Comparison of ENCODE assay signal across 29 cellular contexts in the genomic region with DNA sequence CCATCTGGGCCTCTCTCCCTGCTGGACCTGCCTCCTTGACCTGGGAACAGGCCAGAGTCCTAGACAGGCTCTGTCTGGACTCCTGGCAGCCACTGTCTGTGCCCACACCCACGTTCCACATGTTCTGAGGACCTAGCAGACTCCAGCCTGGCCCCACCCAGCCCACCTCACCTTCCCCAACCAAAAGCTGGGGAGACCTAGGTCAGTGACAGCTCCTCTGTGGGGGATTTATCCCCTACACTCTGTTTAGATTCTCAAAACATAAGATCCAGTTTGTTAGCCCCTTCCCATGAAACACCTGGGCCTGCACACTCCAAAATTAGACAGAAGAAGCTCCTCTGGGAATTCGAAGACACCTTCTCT. TPM values are rescaled to one million over a fixed set of nuclear protein-coding genes. Genes with fewer than 3 reads are reported as not detected.
"Had no signal": no experiment of that assay in that cellular context is flagged by ENCODE, and none has a peak within 500 bp of the region (broad histone marks: within the 10 kb centered on the region; RNA-seq: fewer than 3 reads in every experiment).

No MANE protein-coding gene starts in this region.

- H3K4me1 ChIP-seq: gastrocnemius medialis had no signal

- H3K36me3 ChIP-seq: brain microvascular endothelial cell, gastrocnemius medialis, heart right ventricle, WERI-Rb-1 had no signal

- ATAC-seq: activated CD4-positive, CD25-positive, alpha-beta regulatory T cell treated with anti-CD3 and anti-CD28 coated beads, Interleukin-2, amount 50 U/mL, for 24 hours; activated CD8-positive, alpha-beta T cell treated with anti-CD3 and anti-CD28 coated beads for 36 hours; activated T-cell treated with anti-CD3 and anti-CD28 coated beads, Interleukin-2, amount 50 U/mL, for 4 hours; activated T-helper 17 cell treated with anti-CD3 and anti-CD28 coated beads, Interleukin-2, amount 50 U/mL, for 72 hours; gastrocnemius medialis; T-helper 17 cell had no signal

- H3K36me3 Mint-ChIP-seq: activated naive CD8-positive, alpha-beta T cell had no signal

- H3K4me1 Mint-ChIP-seq: activated B cell treated with CpG ODN at 0.5 μM for 24 hours; activated T-helper 17 cell treated with anti-CD3 and anti-CD28 coated beads, Interleukin-2, amount 50 U/mL, for 72 hours; central memory CD8-positive, alpha-beta T cell had no signal

- H3K27me3 Mint-ChIP-seq: activated B cell treated with CpG ODN at 0.5 μM for 24 hours; activated CD8-positive, alpha-beta T cell treated with anti-CD3 and anti-CD28 coated beads for 36 hours; activated naive CD8-positive, alpha-beta T cell had no signal

- H3K9me3 Mint-ChIP-seq: central memory CD8-positive, alpha-beta T cell had no signal

- H3K27ac Mint-ChIP-seq: activated B cell treated with CpG ODN at 0.5 μM for 24 hours; activated CD8-positive, alpha-beta T cell treated with anti-CD3 and anti-CD28 coated beads for 36 hours; activated naive CD8-positive, alpha-beta T cell; activated T-helper 17 cell treated with anti-CD3 and anti-CD28 coated beads, Interleukin-2, amount 50 U/mL, for 72 hours; T-helper 17 cell; T-helper 2 cell treated with Interferon-gamma antibody and Interleukin-4, amounts not matched to agents 5 μg/mL and 100 μg/mL, for 36 hours had no signal

- H3K4me3 ChIP-seq: gastrocnemius medialis, heart right ventricle had no signal

- DNase-seq: activated B cell treated with CpG ODN at 0.5 μM for 24 hours; activated CD4-positive, alpha-beta T cell treated with anti-CD3 and anti-CD28 coated beads for 48 hours; activated CD4-positive, alpha-beta T cell treated with anti-CD3 and anti-CD28 coated beads, Interleukin-2, amount 50 U/mL, for 1 hour; activated CD4-positive, alpha-beta T cell treated with anti-CD3 and anti-CD28 coated beads, Interleukin-2, amount 50 U/mL, for 48 hours; activated CD8-positive, alpha-beta T cell treated with anti-CD3 and anti-CD28 coated beads for 36 hours; activated effector memory CD4-positive, alpha-beta T cell treated with Interleukin-2 at 50 U/mL for 16 hours; activated gamma-delta T cell treated with Interleukin-2 at 50 U/mL for 16 hours; activated naive CD4-positive, alpha-beta T cell treated with anti-CD3 and anti-CD28 coated beads, Interleukin-2, amount 50 U/mL, for 16 hours; activated naive CD4-positive, alpha-beta T cell treated with Interleukin-2 at 50 U/mL for 16 hours; activated T-cell treated with anti-CD3 and anti-CD28 coated beads, Interleukin-2, amount 50 U/mL, for 4 hours; amniotic stem cell; anterior cingulate cortex; cortex of kidney; dermis blood vessel endothelial cell; effector CD8-positive, alpha-beta T cell; gastrocnemius medialis; heart right ventricle; T-helper 1 cell; T-helper 17 cell; T1000 had no signal

- H3K4me3 Mint-ChIP-seq: activated B cell treated with CpG ODN at 0.5 μM for 24 hours; activated CD8-positive, alpha-beta T cell treated with anti-CD3 and anti-CD28 coated beads for 36 hours; activated naive CD8-positive, alpha-beta T cell; activated T-cell treated with anti-CD3 and anti-CD28 coated beads, Interleukin-2, amount 50 U/mL, for 4 hours; activated T-helper 17 cell treated with anti-CD3 and anti-CD28 coated beads, Interleukin-2, amount 50 U/mL, for 72 hours; central memory CD8-positive, alpha-beta T cell; T-helper 17 cell; T-helper 2 cell treated with Interferon-gamma antibody and Interleukin-4, amounts not matched to agents 5 μg/mL and 100 μg/mL, for 36 hours had no signal

- H3K27ac ChIP-seq: brain microvascular endothelial cell, epithelial cell of prostate, gastrocnemius medialis, heart right ventricle, WERI-Rb-1 had no signal

- H3K27me3 ChIP-seq: brain microvascular endothelial cell, gastrocnemius medialis had no signal

RNA-seq across cellular contexts. Expression of gene ADAMTS2, which starts 59.8 kb away (rescaled TPM):
- total RNA-seq: activated B cell treated with CpG ODN at 0.5 μM for 24 hours; activated CD8-positive, alpha-beta T cell treated with anti-CD3 and anti-CD28 coated beads for 36 hours; activated T-helper 17 cell treated with anti-CD3 and anti-CD28 coated beads, Interleukin-2, amount 50 U/mL, for 72 hours; endothelial cell of umbilical vein; T-helper 17 cell had no signal
